In the genomic region with DNA sequence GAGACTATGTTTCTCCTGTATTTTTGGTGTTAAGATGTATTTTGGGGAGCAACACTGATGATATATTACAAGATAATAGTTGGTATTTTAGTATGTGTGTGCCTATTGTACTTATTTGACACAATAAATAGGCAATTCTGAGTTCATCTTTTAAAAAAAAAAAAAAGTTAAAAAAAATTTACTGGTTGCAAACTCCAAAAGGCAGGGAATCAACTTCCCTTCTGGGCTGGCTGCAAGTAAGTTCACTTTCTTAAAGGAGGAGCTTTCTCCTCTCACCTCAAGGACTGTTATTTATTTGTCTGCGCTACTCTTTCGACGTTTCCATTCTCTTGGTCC, we compare ENCODE assay signal across 8 cellular contexts. TPM values are rescaled to one million over a fixed set of nuclear protein-coding genes. Genes with fewer than 3 reads are reported as not detected.
DNase-seq lines count a peak whose midpoint lies in the region; ATAC-seq, FAIRE-seq and TF ChIP-seq lines count a peak whose summit lies in the region.

No MANE protein-coding gene starts in this region.

- H3K4me1 Mint-ChIP-seq in T-helper 1 cell treated with Interleukin-12 subunit alpha and Interleukin-12 subunit beta and Interleukin-4 antibody, amounts not matched to agents 30 μg/mL and 1 μg/mL, for 36 hours (ENCODE audit: low read depth): peaks cover 46% of the 10 kb centered on the region
- H3K4me1 Mint-ChIP-seq in activated T-helper 17 cell treated with anti-CD3 and anti-CD28 coated beads, Interleukin-2, amount 50 U/mL, for 72 hours: peaks cover 26% of the 10 kb centered on the region

- peak overlapping the region in 4 of 5 donors; percentile 82 to 89 (median 87) for H3K27ac ChIP-seq in stomach

- 0 to 1% (median 0%) methylated on average over 3 of the region's 3 CpGs for WGBS in stomach, 5 donors

- H3K27me3 ChIP-seq in stomach: no peaks in the 10 kb centered on the region

- no peak for TF ChIP-seq POLR2A in stomach (IDR thresholded peaks at IDR 0.05)

- peaks cover 4% of the 10 kb centered on the region for H3K27me3 Mint-ChIP-seq in T-helper 1 cell treated with Interleukin-12 subunit alpha and Interleukin-12 subunit beta and Interleukin-4 antibody, amounts not matched to agents 30 μg/mL and 1 μg/mL, for 36 hours (ENCODE audit: low read depth)
- H3K27me3 Mint-ChIP-seq in activated T-helper 17 cell treated with anti-CD3 and anti-CD28 coated beads, Interleukin-2, amount 50 U/mL, for 72 hours: no peaks in the 10 kb centered on the region

- TF ChIP-seq EP300 in stomach (IDR thresholded peaks at IDR 0.05): no peak

- peak overlapping the region; percentile 98 for H3K27ac Mint-ChIP-seq in T-helper 1 cell treated with Interleukin-12 subunit alpha and Interleukin-12 subunit beta and Interleukin-4 antibody, amounts not matched to agents 30 μg/mL and 1 μg/mL, for 36 hours
- H3K27ac Mint-ChIP-seq in activated T-helper 17 cell treated with anti-CD3 and anti-CD28 coated beads, Interleukin-2, amount 50 U/mL, for 72 hours: peak overlapping the region; percentile 97

- no peaks in the 10 kb centered on the region for H3K9me3 Mint-ChIP-seq in T-helper 1 cell treated with Interleukin-12 subunit alpha and Interleukin-12 subunit beta and Interleukin-4 antibody, amounts not matched to agents 30 μg/mL and 1 μg/mL, for 36 hours
- H3K9me3 Mint-ChIP-seq in activated T-helper 17 cell treated with anti-CD3 and anti-CD28 coated beads, Interleukin-2, amount 50 U/mL, for 72 hours: no peaks in the 10 kb centered on the region

- FAIRE-seq in islet of Langerhans (lab: Jason Lieb, UNC): peak; percentile 24

- no peak for ATAC-seq in activated T-helper 17 cell treated with anti-CD3 and anti-CD28 coated beads, Interleukin-2, amount 50 U/mL, for 72 hours (replicated peaks)
- ATAC-seq in GM18861 (IDR thresholded peaks at IDR 0.05; ENCODE audit: unreplicated experiment): no peak

- H3K4me3 Mint-ChIP-seq in T-helper 1 cell treated with Interleukin-12 subunit alpha and Interleukin-12 subunit beta and Interleukin-4 antibody, amounts not matched to agents 30 μg/mL and 1 μg/mL, for 36 hours: peak overlapping the region; percentile 95
- peak overlapping the region; percentile 88 for H3K4me3 Mint-ChIP-seq in activated T-helper 17 cell treated with anti-CD3 and anti-CD28 coated beads, Interleukin-2, amount 50 U/mL, for 72 hours

- H3K4me1 ChIP-seq in stomach: peaks cover 11 to 41% (median 21%) of the 10 kb centered on the region in 4 donors

- peaks cover 0 to 9% (median 4%) of the 10 kb centered on the region in 4 donors for H3K36me3 ChIP-seq in stomach

- DNase-seq in T-helper 1 cell (no peak), stomach (no peak), superior temporal gyrus (ENCODE audit: extremely low spot score) (no peak)
- DNase-seq in stimulated activated CD4-positive, alpha-beta T cell treated with anti-CD3 and anti-CD28 coated beads, Interleukin-2, amount 100 ng/mL, for 48 hours: no peak

- H3K4me3 ChIP-seq in stomach: peak overlapping the region; percentile 75 to 90 (median 82)

- intact Hi-C loops in stomach (cut with DNase I; ENCODE audit: low total_unique reads): no loop called here

- TF ChIP-seq CTCF in stomach (IDR thresholded peaks at IDR 0.05): no peak

- no peaks in the 10 kb centered on the region for H3K9me3 ChIP-seq in stomach

- peaks cover 12% of the 10 kb centered on the region for H3K36me3 Mint-ChIP-seq in T-helper 1 cell treated with Interleukin-12 subunit alpha and Interleukin-12 subunit beta and Interleukin-4 antibody, amounts not matched to agents 30 μg/mL and 1 μg/mL, for 36 hours (ENCODE audit: low read depth)
- H3K36me3 Mint-ChIP-seq in activated T-helper 17 cell treated with anti-CD3 and anti-CD28 coated beads, Interleukin-2, amount 50 U/mL, for 72 hours (ENCODE audit: low read depth): peaks cover 17% of the 10 kb centered on the region

RNA-seq across cellular contexts. Expression of a gene that starts 0.3 kb away (rescaled TPM):
- 10 to 100 TPM; 43.7 to 73.6 TPM for total RNA-seq in activated T-helper 17 cell treated with anti-CD3 and anti-CD28 coated beads, Interleukin-2, amount 50 U/mL, for 72 hours
- total RNA-seq in stomach: 100 to 1,000 TPM in 1 of 5 donors, 10 to 100 TPM in 4; 34.8 to 126 (median 48.1) TPM
- 10 to 100 TPM in 2 of 3 donors, 1 to 10 TPM in 1; 7.5 to 11.9 (median 10.1) TPM for polyA plus RNA-seq in stomach
